ENCODE assay signal across 9 cellular contexts in genomic region chr10:71726673-71727428, GRCh38. TPM values are rescaled to one million over a fixed set of nuclear protein-coding genes. Genes with fewer than 3 reads are reported as not detected.
DNase-seq lines count a peak whose midpoint lies in the region; ATAC-seq and TF ChIP-seq lines count a peak whose summit lies in the region.
"Had no signal": no experiment of that assay in that cellular context is flagged by ENCODE, and none has a peak within 500 bp of the region (broad histone marks: within the 10 kb centered on the region; RNA-seq: fewer than 3 reads in every experiment).

No MANE protein-coding gene starts in this region.

- TF ChIP-seq CTCF in Peyer's patch (IDR thresholded peaks at IDR 0.05) = no peak
- TF ChIP-seq CTCF in esophagus muscularis mucosa (IDR thresholded peaks at IDR 0.05) = no peak
- TF ChIP-seq CTCF in testis (IDR thresholded peaks at IDR 0.05) = no peak

- no peaks in the 10 kb centered on the region for H3K9me3 ChIP-seq in Peyer's patch
- no peaks in the 10 kb centered on the region for H3K9me3 ChIP-seq in esophagus muscularis mucosa
- H3K9me3 ChIP-seq in testis = no peaks in the 10 kb centered on the region

- WGBS in esophagus muscularis mucosa = 84% methylated on average over 15 of the region's 15 CpGs
- 87 to 92% methylated on average over 14 to 15 of the region's 15 CpGs for WGBS in testis, 2 donors

- DNase-seq in Peyer's patch (peak in 2 of 3 donors; percentile 56 to 81), esophagus muscularis mucosa (ENCODE audit: extremely low spot score) (no peak), testis (no peak), SIG-M5 (lab: John Stamatoyannopoulos, UW) (no peak), posterior cingulate gyrus (no peak), dermis blood vessel endothelial cell (no peak)

- H3K27ac ChIP-seq in Peyer's patch (peak overlapping the region; percentile 81 to 93 (median 86)), esophagus muscularis mucosa (replicated peaks in 1 of 4) (peak overlapping the region; percentile 71 to 77 (median 72)), testis (peak overlapping the region; percentile 36 to 65)

- H3K27me3 ChIP-seq in Peyer's patch = no peaks in the 10 kb centered on the region
- H3K27me3 ChIP-seq in esophagus muscularis mucosa = no peaks in the 10 kb centered on the region
- no peaks in the 10 kb centered on the region for H3K27me3 ChIP-seq in testis

- TF ChIP-seq POLR2A in GM18505 (IDR thresholded peaks at IDR 0.05; ENCODE audit: borderline replicate concordance, extremely low read depth, insufficient read depth, insufficient read length) = no peak
- no peak for TF ChIP-seq POLR2A in Peyer's patch (IDR thresholded peaks at IDR 0.05)
- no peak for TF ChIP-seq POLR2A in esophagus muscularis mucosa (IDR thresholded peaks at IDR 0.05; ENCODE audit: low read depth)
- no peak for TF ChIP-seq POLR2A in testis (IDR thresholded peaks at IDR 0.05)

- H3K36me3 ChIP-seq in Peyer's patch (no peaks in the 10 kb centered on the region), esophagus muscularis mucosa (no peaks in the 10 kb centered on the region), testis (ENCODE audit: low read depth, missing control alignments) (no peaks in the 10 kb centered on the region)

- H3K4me3 ChIP-seq in Peyer's patch (peak overlapping the region in 1 of 4 donors; percentile 7), esophagus muscularis mucosa (no peak overlapping the region), testis (no peak overlapping the region)

- H3K4me1 ChIP-seq in Peyer's patch (peaks cover 19 to 52% (median 48%) of the 10 kb centered on the region in 4 donors), esophagus muscularis mucosa (peaks cover 32 to 44% (median 38%) of the 10 kb centered on the region in 4 donors), testis (peaks cover 18% of the 10 kb centered on the region)

- TF ChIP-seq EP300 in esophagus muscularis mucosa (IDR thresholded peaks at IDR 0.05) = no peak

- intact Hi-C loops in esophagus muscularis mucosa (cut with DNase I) (no loop called here), testis (cut with DNase I; ENCODE audit: low total_unique reads) (no loop called here), posterior cingulate gyrus (cut with DNase I) (no loop called here)

- peak; percentile 14 for ATAC-seq in GM18505 (IDR thresholded peaks at IDR 0.05; ENCODE audit: unreplicated experiment)
- peak; percentile 34 for ATAC-seq in HG02610 (IDR thresholded peaks at IDR 0.05; ENCODE audit: unreplicated experiment)

RNA-seq across cellular contexts. Expression of gene C10orf105, which starts 7.3 kb away (rescaled TPM):
- total RNA-seq in Peyer's patch (under 1 TPM in 1 of 4 donors, not detected in 3; 0.27 TPM), esophagus muscularis mucosa (under 1 TPM in 3 of 4 donors, not detected in 1; 0.06 to 0.17 (median 0.11) TPM), testis (under 1 TPM; 0.47 to 0.87 TPM), dermis blood vessel endothelial cell (under 0.01 and 0.05 TPM in 2 replicates)
- 1.7 TPM for polyA plus RNA-seq in testis (ENCODE audit: insufficient read depth, low read depth, low replicate concordance)
- total RNA-seq: endothelial cell of umbilical vein had no signal
- polyA plus RNA-seq: endothelial cell of umbilical vein had no signal

RNA-seq across cellular contexts. Expression of gene VSIR, which starts 46.5 kb away (rescaled TPM):
- total RNA-seq in Peyer's patch (100 to 1,000 TPM in 3 of 4 donors, 10 to 100 TPM in 1; 38.0 to 169 (median 127) TPM), esophagus muscularis mucosa (100 to 1,000 TPM in 2 of 4 donors, 10 to 100 TPM in 2; 37.8 to 118 (median 90.3) TPM), testis (10 to 100 TPM; 26.1 to 54.6 TPM), dermis blood vessel endothelial cell (25.1 and 42.2 TPM in 2 replicates)
- polyA plus RNA-seq in testis (ENCODE audit: insufficient read depth, low read depth, low replicate concordance) = 54.4 TPM

Comparison
In these comparisons a context has a peak if more than half of its experiments do, and no peak if none do; other contexts are left out.
1. DNase-seq: peak in Peyer's patch (2 of 3); none in esophagus muscularis mucosa (single experiment), testis (single experiment), SIG-M5 (single experiment), posterior cingulate gyrus (0 of 10) and dermis blood vessel endothelial cell (single experiment).
2. Peak in every context shown above with its lines, with median percentiles within 50 percentile points of each other: H3K27ac ChIP-seq.